ENCODE assay signal across 8 cellular contexts in the genomic region with DNA sequence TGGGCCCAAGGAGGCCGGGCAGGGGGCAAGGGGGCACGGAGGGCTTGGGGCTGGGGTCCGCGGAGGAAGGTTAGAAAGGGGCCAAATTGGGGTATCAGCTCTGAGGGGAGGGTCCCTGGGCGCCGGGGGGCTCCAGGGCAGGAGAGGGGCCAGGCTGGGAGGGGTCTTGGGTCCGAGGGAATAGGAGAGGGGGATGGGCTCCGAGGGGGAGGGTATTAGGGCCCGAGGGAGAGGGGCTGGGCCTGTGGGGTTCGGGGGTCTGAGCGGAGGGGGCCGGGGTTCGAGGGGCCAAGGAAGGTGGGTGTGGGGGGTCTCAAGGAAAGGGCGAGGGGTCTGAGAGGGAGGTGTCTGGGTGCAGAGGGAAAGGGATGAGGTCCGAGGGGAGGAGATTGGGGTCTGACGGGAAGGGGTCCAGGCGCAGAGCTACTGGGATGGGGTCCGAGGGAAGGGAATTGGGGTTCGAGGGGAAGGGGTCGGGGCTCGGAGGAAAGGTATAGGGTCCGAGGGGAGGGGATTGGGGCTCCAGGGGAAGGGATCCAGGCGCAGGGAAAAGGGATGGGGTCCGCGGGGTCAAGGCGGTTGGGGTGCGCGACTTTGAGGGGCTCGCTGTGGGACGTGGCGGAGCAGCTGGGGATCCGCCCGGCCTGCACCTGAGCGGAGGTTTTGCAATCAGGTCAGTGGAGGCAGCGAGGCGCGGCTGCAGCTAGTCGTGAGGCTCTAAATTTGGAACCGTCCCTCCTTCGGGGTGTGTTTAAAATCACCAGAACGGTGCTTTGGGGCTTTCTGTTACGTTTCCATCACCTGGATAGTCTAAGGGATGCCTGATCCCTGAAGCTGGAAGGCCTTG. TPM values are rescaled to one million over a fixed set of nuclear protein-coding genes. Genes with fewer than 3 reads are reported as not detected.
A peak's percentile ranks its signal among the peaks of the same experiment; 100 is the strongest.
DNase-seq lines count a peak whose midpoint lies in the region; ATAC-seq and TF ChIP-seq lines count a peak whose summit lies in the region.

No MANE protein-coding gene starts in this region.

- H3K4me1 Mint-ChIP-seq in activated T-helper 1 cell treated with anti-CD3 and anti-CD28 coated beads, Interleukin-12 subunit alpha, Interleukin-12 subunit beta, Interleukin-2, Interleukin-4 antibody, amounts not matched to agents 30 ng/mL and 10 ng/mL and 1 ng/mL, durations not matched to agents 14 hours and 24 hours and 36 hours (ENCODE audit: low read depth): peaks cover 24% of the 10 kb centered on the region

- H3K4me3 ChIP-seq in hepatocyte: peak overlapping the region; percentile 100

- H3K4me1 ChIP-seq in hepatocyte (ENCODE audit: insufficient read depth): peaks cover 23% of the 10 kb centered on the region

- no peaks in the 10 kb centered on the region for H3K36me3 ChIP-seq in hepatocyte (replicated peaks; ENCODE audit: insufficient read depth, low read depth)

- H3K27me3 Mint-ChIP-seq in activated T-helper 1 cell treated with anti-CD3 and anti-CD28 coated beads, Interleukin-12 subunit alpha, Interleukin-12 subunit beta, Interleukin-2, Interleukin-4 antibody, amounts not matched to agents 30 ng/mL and 10 ng/mL and 1 ng/mL, durations not matched to agents 14 hours and 24 hours and 36 hours (ENCODE audit: insufficient read depth): peaks cover 59% of the 10 kb centered on the region

- peak overlapping the region; percentile 90 for H3K4me2 ChIP-seq in hepatocyte

- peak overlapping the region; percentile 79 for H3K4me3 Mint-ChIP-seq in activated T-helper 1 cell treated with anti-CD3 and anti-CD28 coated beads, Interleukin-12 subunit alpha, Interleukin-12 subunit beta, Interleukin-2, Interleukin-4 antibody, amounts not matched to agents 30 ng/mL and 10 ng/mL and 1 ng/mL, durations not matched to agents 14 hours and 24 hours and 36 hours

- peak overlapping the region; percentile 94 for H3K27ac ChIP-seq in hepatocyte

- WGBS in hepatocyte (ENCODE audit: low lambda C conversion rate, missing lambda C conversion rate): 0% methylated on average over 5 of the region's 42 CpGs

- peak overlapping the region; percentile 65 for H3K27ac Mint-ChIP-seq in activated T-helper 1 cell treated with anti-CD3 and anti-CD28 coated beads, Interleukin-12 subunit alpha, Interleukin-12 subunit beta, Interleukin-2, Interleukin-4 antibody, amounts not matched to agents 30 ng/mL and 10 ng/mL and 1 ng/mL, durations not matched to agents 14 hours and 24 hours and 36 hours

- H3K9me2 ChIP-seq in hepatocyte (replicated peaks; ENCODE audit: insufficient read depth): no peaks in the 10 kb centered on the region

- no peaks in the 10 kb centered on the region for H3K27me3 ChIP-seq in hepatocyte

- H3K36me3 Mint-ChIP-seq in activated T-helper 1 cell treated with anti-CD3 and anti-CD28 coated beads, Interleukin-12 subunit alpha, Interleukin-12 subunit beta, Interleukin-2, Interleukin-4 antibody, amounts not matched to agents 30 ng/mL and 10 ng/mL and 1 ng/mL, durations not matched to agents 14 hours and 24 hours and 36 hours (ENCODE audit: low read depth): peaks cover 9% of the 10 kb centered on the region

- intact Hi-C loops in activated T-helper 1 cell treated with anti-CD3 and anti-CD28 coated beads, Interleukin-12 subunit alpha, Interleukin-12 subunit beta, Interleukin-2, Interleukin-4 antibody, amounts not matched to agents 30 ng/mL and 10 ng/mL and 1 ng/mL, durations not matched to agents 14 hours and 24 hours and 36 hours (cut with micrococcal nuclease): loop anchor here (1.0 to 2.0 kb wide), 3 partner anchors 34 to 194 kb away; a partner anchor contains a TSS

- no peaks in the 10 kb centered on the region for H3K9me3 Mint-ChIP-seq in activated T-helper 1 cell treated with anti-CD3 and anti-CD28 coated beads, Interleukin-12 subunit alpha, Interleukin-12 subunit beta, Interleukin-2, Interleukin-4 antibody, amounts not matched to agents 30 ng/mL and 10 ng/mL and 1 ng/mL, durations not matched to agents 14 hours and 24 hours and 36 hours

- ATAC-seq in HG03432 (IDR thresholded peaks at IDR 0.05; ENCODE audit: unreplicated experiment) (no peak), GM18909 (IDR thresholded peaks at IDR 0.05; ENCODE audit: poor library complexity, unreplicated experiment) (no peak)

- DNase-seq in DMS53 (lab: John Stamatoyannopoulos, UW) (peak; percentile 35), DMS53 treated with DMSO at 0.1 percent for 48 hours (lab: John Stamatoyannopoulos, UW; ENCODE audit: unreplicated experiment) (no peak), hepatocyte (ENCODE audit: low spot score) (peak; percentile 60), NCI-H2227 treated with DMSO at 0.1 percent for 48 hours (lab: John Stamatoyannopoulos, UW) (no peak)
- DNase-seq in activated T-helper 1 cell treated with anti-CD3 and anti-CD28 coated beads, Interleukin-12 subunit alpha, Interleukin-12 subunit beta, Interleukin-2, Interleukin-4 antibody, amounts not matched to agents 30 ng/mL and 10 ng/mL and 1 ng/mL, durations not matched to agents 14 hours and 24 hours and 36 hours (ENCODE audit: low spot score): no peak
- DNase-seq in stimulated activated CD8-positive, alpha-beta memory T cell treated with anti-CD3 and anti-CD28 coated beads, Interleukin-4, amount 100 ng/mL, for 48 hours: peak; percentile 33

- H3K79me2 ChIP-seq in hepatocyte: peaks cover 75% of the 10 kb centered on the region

- H2AFZ ChIP-seq in hepatocyte: peak overlapping the region; percentile 99

- H3K9me3 ChIP-seq in hepatocyte (ENCODE audit: low read depth): no peaks in the 10 kb centered on the region

- peaks cover 40% of the 10 kb centered on the region for H4K20me1 ChIP-seq in hepatocyte (ENCODE audit: insufficient read depth, poor library complexity, severe bottlenecking)

- no peak for TF ChIP-seq CTCF in hepatocyte (IDR thresholded peaks at IDR 0.05; ENCODE audit: poor library complexity)

RNA-seq across cellular contexts. Expression of a gene that starts 0.7 kb away (rescaled TPM):
- 51.4 and 53.7 TPM in 2 replicates for total RNA-seq in activated T-helper 1 cell treated with anti-CD3 and anti-CD28 coated beads, Interleukin-12 subunit alpha, Interleukin-12 subunit beta, Interleukin-2, Interleukin-4 antibody, amounts not matched to agents 30 ng/mL and 10 ng/mL and 1 ng/mL, durations not matched to agents 14 hours and 24 hours and 36 hours
- total RNA-seq in hepatocyte: 201 and 207 TPM in 2 replicates
- polyA plus RNA-seq in hepatocyte: 154 and 157 TPM in 2 replicates

Comparison
In these comparisons a context has a peak if more than half of its experiments do, and no peak if none do; other contexts are left out.
1. DNase-seq: peak in DMS53 (single experiment), hepatocyte (single experiment) and stimulated activated CD8-positive, alpha-beta memory T cell treated with anti-CD3 and anti-CD28 coated beads, Interleukin-4, amount 100 ng/mL, for 48 hours (single experiment); none in DMS53 treated with DMSO at 0.1 percent for 48 hours (single experiment), activated T-helper 1 cell treated with anti-CD3 and anti-CD28 coated beads, Interleukin-12 subunit alpha, Interleukin-12 subunit beta, Interleukin-2, Interleukin-4 antibody, amounts not matched to agents 30 ng/mL and 10 ng/mL and 1 ng/mL, durations not matched to agents 14 hours and 24 hours and 36 hours (single experiment) and NCI-H2227 treated with DMSO at 0.1 percent for 48 hours (single experiment).